In genomic region chr20:5119435-5120188, GRCh38 we compare ENCODE assay signal across 1 cellular context.
TF ChIP-seq lines count a peak whose summit lies in the region.

TSS of gene PCNA (minus strand) at chr20:5119958. CDS start at chr20:5119798, 160 bp downstream.

TF ChIP-seq in HepG2, 621 proteins besides CTCF, POLR2A, EP300 and RAD21 (continued from another document and continues in another):
- TF ChIP-seq MTF2 (CRISPR knock-in tag; IDR thresholded peaks at IDR 0.05; ENCODE audit: borderline replicate concordance): peak; percentile 97
- peak; percentile 48; the same call in 1 of the 2 replicates for TF ChIP-seq ZMYM3 (CRISPR knock-in tag; IDR thresholded peaks at IDR 0.05)
- TF ChIP-seq DR1 (CRISPR knock-in tag; IDR thresholded peaks at IDR 0.05): peak; percentile 99
- peak; percentile 99 for TF ChIP-seq ZNF501 (CRISPR knock-in tag; IDR thresholded peaks at IDR 0.05)
- no peak for TF ChIP-seq ZFP36 (IDR thresholded peaks at IDR 0.05; ENCODE audit: borderline replicate concordance, low read depth, low read length, partially characterized antibody)
- TF ChIP-seq REST (IDR thresholded peaks at IDR 0.05; ENCODE audit: borderline replicate concordance in 1 of 2, low read depth in 1 of 2, low read length in 2 of 2): peak in 1 of 2 experiments; percentile 80; a peak in 2 of 4 replicates
- TF ChIP-seq GATAD2A (CRISPR knock-in tag; IDR thresholded peaks at IDR 0.05): peak; percentile 6; the same call in 1 of the 2 replicates
- TF ChIP-seq FOXJ3 (CRISPR knock-in tag; IDR thresholded peaks at IDR 0.05; ENCODE audit: borderline replicate concordance): peak; percentile 76
- peak; percentile 100 for TF ChIP-seq ZNF891 (CRISPR knock-in tag; IDR thresholded peaks at IDR 0.05)
- TF ChIP-seq RFX5 (IDR thresholded peaks at IDR 0.05; ENCODE audit: low read depth, low read length): peak; percentile 77
- TF ChIP-seq ZNF296 (CRISPR knock-in tag; conservative IDR thresholded peaks at IDR 0.05): peak; percentile 98
- TF ChIP-seq NCOR1 (IDR thresholded peaks at IDR 0.05; ENCODE audit: borderline replicate concordance, low read length): peak; percentile 55; the same call in 1 of the 2 replicates
- TF ChIP-seq KLF13 (CRISPR knock-in tag; IDR thresholded peaks at IDR 0.05): peak; percentile 93
- peak; percentile 71; the same call in 1 of the 2 replicates for TF ChIP-seq AFF4 (CRISPR knock-in tag; IDR thresholded peaks at IDR 0.05)
- TF ChIP-seq ZNF674 (CRISPR knock-in tag; IDR thresholded peaks at IDR 0.05; ENCODE audit: low read depth): peak; percentile 95
- TF ChIP-seq ZNF777 (CRISPR knock-in tag; IDR thresholded peaks at IDR 0.05): peak; percentile 80; the same call in 1 of the 2 replicates
- peak; percentile 85; the same call in 1 of the 2 replicates for TF ChIP-seq FUBP1 (CRISPR knock-in tag; IDR thresholded peaks at IDR 0.05; ENCODE audit: borderline replicate concordance)
- TF ChIP-seq TBL1XR1 (IDR thresholded peaks at IDR 0.05; ENCODE audit: borderline replicate concordance, low read length, partially characterized antibody): peak; percentile 45
- peak; percentile 93 for TF ChIP-seq MEF2D (CRISPR knock-in tag; IDR thresholded peaks at IDR 0.05)
- peak; percentile 10; the same call in 1 of the 2 replicates for TF ChIP-seq ZNF3 (CRISPR knock-in tag; IDR thresholded peaks at IDR 0.05)
- peak; percentile 55 for TF ChIP-seq ZSCAN22 (CRISPR knock-in tag; IDR thresholded peaks at IDR 0.05)
- TF ChIP-seq HIC2 (CRISPR knock-in tag; IDR thresholded peaks at IDR 0.05; ENCODE audit: low read depth): peak; percentile 72
- TF ChIP-seq GABPA (IDR thresholded peaks at IDR 0.05; ENCODE audit: low read depth, low read length): no peak
- TF ChIP-seq GABPA (CRISPR knock-in tag; IDR thresholded peaks at IDR 0.05; ENCODE audit: low read depth): peak; percentile 68
- peak; percentile 90; the same call in 1 of the 2 replicates for TF ChIP-seq PRDM4 (CRISPR knock-in tag; IDR thresholded peaks at IDR 0.05; ENCODE audit: borderline replicate concordance)
- peak; percentile 87 for TF ChIP-seq SALL1 (CRISPR knock-in tag; IDR thresholded peaks at IDR 0.05)
- peak; percentile 94 for TF ChIP-seq ZNF256 (CRISPR knock-in tag; conservative IDR thresholded peaks at IDR 0.05)
- peak; percentile 91 for TF ChIP-seq GLI4 (CRISPR knock-in tag; IDR thresholded peaks at IDR 0.05; ENCODE audit: borderline replicate concordance)
- peak; percentile 99 for TF ChIP-seq SNAI1 (CRISPR knock-in tag; IDR thresholded peaks at IDR 0.05; ENCODE audit: borderline replicate concordance)
- TF ChIP-seq ZMYM2 (CRISPR knock-in tag; IDR thresholded peaks at IDR 0.05): peak; percentile 93
- TF ChIP-seq TARDBP (CRISPR knock-in tag; IDR thresholded peaks at IDR 0.05): peak; percentile 82; the same call in 1 of the 2 replicates
- TF ChIP-seq PAXIP1 (CRISPR knock-in tag; conservative IDR thresholded peaks at IDR 0.05): peak; percentile 66
- no peak; the same call in 1 of the 2 replicates for TF ChIP-seq DDIT3 (CRISPR knock-in tag; IDR thresholded peaks at IDR 0.05)
- TF ChIP-seq NFRKB (IDR thresholded peaks at IDR 0.05): no peak
- no peak; the same call in 1 of the 2 replicates for TF ChIP-seq ZNF513 (CRISPR knock-in tag; conservative IDR thresholded peaks at IDR 0.05)
- TF ChIP-seq HNRNPL (IDR thresholded peaks at IDR 0.05; ENCODE audit: low read depth, low read length): peak; percentile 76; the same call in 1 of the 2 replicates
- TF ChIP-seq ZNF816 (CRISPR knock-in tag; IDR thresholded peaks at IDR 0.05; ENCODE audit: borderline replicate concordance): peak; percentile 93; the same call in 1 of the 2 replicates
- peak; percentile 77; the same call in 1 of the 2 replicates for TF ChIP-seq POLR2AphosphoS2 (IDR thresholded peaks at IDR 0.05; ENCODE audit: low read depth, low read length)
- TF ChIP-seq CBFB (CRISPR knock-in tag; IDR thresholded peaks at IDR 0.05): peak; percentile 52
- TF ChIP-seq HMGA1 (CRISPR knock-in tag; conservative IDR thresholded peaks at IDR 0.05): no peak
- 0 out of 2 replicates have a peak, but pooled peaks have one; percentile 5 for TF ChIP-seq CHD4 (IDR thresholded peaks at IDR 0.05; ENCODE audit: borderline replicate concordance, low read length)
- no peak; the same call in 1 of the 2 replicates for TF ChIP-seq CC2D1A (CRISPR knock-in tag; IDR thresholded peaks at IDR 0.05)
- TF ChIP-seq MED13 (CRISPR knock-in tag; IDR thresholded peaks at IDR 0.05): peak; percentile 68; the same call in 1 of the 2 replicates
- TF ChIP-seq ATM (IDR thresholded peaks at IDR 0.05; ENCODE audit: borderline replicate concordance): no peak
